Comparison of ENCODE assay signal across 8 cellular contexts in genomic region chr1:153633747-153634665, GRCh38. TPM values are rescaled to one million over a fixed set of nuclear protein-coding genes. Genes with fewer than 3 reads are reported as not detected.
DNase-seq lines count a peak whose midpoint lies in the region; ATAC-seq, FAIRE-seq and TF ChIP-seq lines count a peak whose summit lies in the region.

Gene CHTOP, plus strand, starts transcription at chr1:153634066. Its CDS starts 2,523 bp downstream, at chr1:153636589.

- TF ChIP-seq CTCF in D721Med (IDR thresholded peaks at IDR 0.05; ENCODE audit: insufficient read depth, missing control alignments) (no peak), OCI-LY7 (conservative IDR thresholded peaks at IDR 0.05; ENCODE audit: low read length) (no peak), endothelial cell of umbilical vein (IDR thresholded peaks at IDR 0.05; ENCODE audit: extremely low read depth in 1 of 2, insufficient read depth in 1 of 2, low read depth in 1 of 2, low read length in 2 of 2) (no peak)

- H3K27me3 ChIP-seq in endothelial cell of umbilical vein (ENCODE audit: control insufficient read depth in 2 of 2, insufficient read depth in 2 of 2, low read length in 2 of 2): no peaks in the 10 kb centered on the region

- POLR2A ChIA-PET in OCI-LY7 (lab: Charles Lee) (interaction anchor here (0.6 to 2.1 kb wide), 19 partner anchors 10 to 1781 kb away, joined by 3 to 8 read pairs (median 5); partner anchors contain the start of genes INTS3 and JTB), endothelial cell of umbilical vein (lab: Charles Lee) (interaction anchor here (0.5 to 2.0 kb wide), 23 partner anchors 9 to 284 kb away, joined by 3 to 28 read pairs (median 5); partner anchors contain the start of genes ILF2, S100A14, S100A16 and S100A6)

- H3K9me2 ChIP-seq in OCI-LY7 (ENCODE audit: insufficient read depth, low read length): no peaks in the 10 kb centered on the region

- H3K4me2 ChIP-seq in OCI-LY7 (ENCODE audit: low read length): peak within 1 kb of the TSS; percentile 61
- H3K4me2 ChIP-seq in endothelial cell of umbilical vein (ENCODE audit: insufficient read depth, low read length): peak within 1 kb of the TSS; percentile 85

- intact Hi-C loops in OCI-LY7 (cut with micrococcal nuclease; ENCODE audit: unreplicated experiment): loop anchor here (2.0 kb wide), 3 partner anchors 25 to 37 kb away; partner anchors contain the start of genes ILF2 and SNAPIN
- intact Hi-C loops in endothelial cell of umbilical vein (cut with micrococcal nuclease): loop anchor here (1.0 to 5.0 kb wide), 6 partner anchors 25 to 123 kb away; partner anchors contain the start of genes ILF2 and SNAPIN

- no peak for FAIRE-seq in D721Med (lab: Jason Lieb, UNC)
- peak; percentile 99 for FAIRE-seq in endothelial cell of umbilical vein (lab: Jason Lieb, UNC)

- dilution Hi-C loops in endothelial cell of umbilical vein (cut with MboI; ENCODE audit: extremely low pct_ligation_motif_present, low sequenced_read_pairs): no loop called here

- no peaks in the 10 kb centered on the region for H4K20me1 ChIP-seq in OCI-LY7 (ENCODE audit: insufficient read depth, low read length)
- no peaks in the 10 kb centered on the region for H4K20me1 ChIP-seq in endothelial cell of umbilical vein (replicated peaks; ENCODE audit: control insufficient read depth, extremely low read depth, insufficient read depth, low read length)

- H3K27ac ChIP-seq in OCI-LY7 (ENCODE audit: low read depth, low read length, poor library complexity, severe bottlenecking) (peak within 1 kb of the TSS; percentile 97), endothelial cell of umbilical vein (ENCODE audit: insufficient read depth, low read depth, low read length) (peak within 1 kb of the TSS; percentile 94)

- peak; percentile 78 for TF ChIP-seq POLR2A in endothelial cell of umbilical vein (IDR thresholded peaks at IDR 0.05; ENCODE audit: low read depth, low read length)

- H3K9ac ChIP-seq in endothelial cell of umbilical vein (replicated peaks; ENCODE audit: extremely low read depth, insufficient read depth, low read length): peak within 1 kb of the TSS; percentile 100

- peaks cover 34% of the 10 kb centered on the region for H3K36me3 ChIP-seq in OCI-LY7 (ENCODE audit: insufficient read depth, low read length)
- H3K36me3 ChIP-seq in endothelial cell of umbilical vein (ENCODE audit: control insufficient read depth in 2 of 2, extremely low read depth in 1 of 2, insufficient read depth in 2 of 2, low read length in 2 of 2): peaks cover 10 to 16% of the 10 kb centered on the region in 2 experiments

- H3K4me3 ChIP-seq in OCI-LY7 (ENCODE audit: low read depth, low read length, poor library complexity, severe bottlenecking) (peak within 1 kb of the TSS; percentile 83), endothelial cell of umbilical vein (replicated peaks in 1 of 3; ENCODE audit: insufficient read depth in 1 of 3, low read depth in 1 of 3, low read length in 3 of 3) (peak within 1 kb of the TSS; percentile 65 to 96 (median 93))

- H3K9me1 ChIP-seq in endothelial cell of umbilical vein (replicated peaks; ENCODE audit: control insufficient read depth, extremely low read depth, insufficient read depth, low read length): no peaks in the 10 kb centered on the region

- CTCF ChIA-PET in OCI-LY7 (lab: Charles Lee; ENCODE audit: unreplicated experiment): interaction anchor here (0.6 to 1.4 kb wide), 5 partner anchors 25 to 1902 kb away, joined by 3 to 4 read pairs (median 3); no protein-coding TSS in a partner anchor
- CTCF ChIA-PET in endothelial cell of umbilical vein (lab: Charles Lee): interaction anchor here (0.9 to 2.5 kb wide), 15 partner anchors 9 to 123 kb away, joined by 3 to 29 read pairs (median 5); partner anchors contain the start of gene ILF2

- DNase-seq in D721Med (ENCODE audit: insufficient read length, low spot score) (peak; percentile 100), HuH-7.5 (ENCODE audit: low spot score) (peak; percentile 93), OCI-LY7 (ENCODE audit: low spot score) (peak; percentile 99), activated T-cell treated with anti-CD3 and anti-CD28 coated beads for 1 hour (ENCODE audit: low read depth) (peak; percentile 96), endothelial cell of umbilical vein (ENCODE audit: low read depth, low spot score) (peak; percentile 100), midbrain (lab: John Stamatoyannopoulos, UW) (peak; percentile 100)
- DNase-seq in stimulated activated CD8-positive, alpha-beta memory T cell treated with anti-CD3 and anti-CD28 coated beads, Interleukin-2, amount 100 ng/mL, for 1 hour (ENCODE audit: low read depth in 2 of 2): peak; percentile 92 to 94

- peaks cover 16% of the 10 kb centered on the region for H3K4me1 ChIP-seq in OCI-LY7 (ENCODE audit: insufficient read depth, low read length, poor library complexity, severe bottlenecking)
- peaks cover 11% of the 10 kb centered on the region for H3K4me1 ChIP-seq in endothelial cell of umbilical vein (ENCODE audit: control insufficient read depth, extremely low read depth, insufficient read depth, low read length)

- BruUV-seq in OCI-LY7 (replicated peaks; lab: Mats Ljungman, UMichigan) (TSS peak; percentile 87), endothelial cell of umbilical vein (replicated peaks; lab: Mats Ljungman, UMichigan) (TSS peak; percentile 86)

- H2AFZ ChIP-seq in OCI-LY7 (ENCODE audit: low read length) (no peak within 1 kb of the TSS; the same call in 1 of the 2 replicates), endothelial cell of umbilical vein (ENCODE audit: low read depth, low read length) (peak within 1 kb of the TSS; percentile 64)

- H3K9me3 ChIP-seq in OCI-LY7 (ENCODE audit: low read length) (no peaks in the 10 kb centered on the region), endothelial cell of umbilical vein (replicated peaks; ENCODE audit: control insufficient read depth, insufficient read depth, low read length) (no peaks in the 10 kb centered on the region)

- ATAC-seq in GM21526 (IDR thresholded peaks at IDR 0.05; ENCODE audit: low FRiP score, unreplicated experiment): peak; percentile 76

- H3K79me2 ChIP-seq in OCI-LY7 (ENCODE audit: insufficient read depth, low read depth, low read length) (peaks cover 29% of the 10 kb centered on the region), endothelial cell of umbilical vein (ENCODE audit: control insufficient read depth, insufficient read depth, low read length) (peaks cover 38% of the 10 kb centered on the region)

TF ChIP-seq in endothelial cell of umbilical vein, 7 proteins besides CTCF, POLR2A, EP300 and RAD21:
- TF ChIP-seq MYC (IDR thresholded peaks at IDR 0.05; ENCODE audit: low read depth, low read length) (no peak), FOS (IDR thresholded peaks at IDR 0.05; ENCODE audit: borderline replicate concordance, insufficient read depth, low read length) (no peak), POLR2AphosphoS5 (IDR thresholded peaks at IDR 0.05; ENCODE audit: insufficient read depth, low read depth, low read length) (peak; percentile 92)

RNA-seq across cellular contexts. Expression of gene CHTOP, which starts in this region (rescaled TPM):
- total RNA-seq in OCI-LY7 (2014; rRNA removed; shearing (Covaris generic)): 70.9 and 85.3 TPM in 2 replicates
- total RNA-seq in OCI-LY7 (2022) (106 and 107 TPM in 2 replicates), endothelial cell of umbilical vein (72.1 and 74.4 TPM in 2 replicates)
- polyA plus RNA-seq in endothelial cell of umbilical vein: 47.1 and 62.0 TPM in 2 replicates
- 50.2 and 51.0 TPM in 2 replicates for polyA plus RNA-seq in endothelial cell of umbilical vein (2011; cell fraction: cytosol; rRNA removed)
- polyA plus RNA-seq in endothelial cell of umbilical vein (2011; cell fraction: nucleus; rRNA removed): 106 and 115 TPM in 2 replicates
- 42.7 and 46.6 TPM in 2 replicates for polyA plus RNA-seq in endothelial cell of umbilical vein (2012)
- 45.3 and 54.6 TPM in 2 replicates for polyA minus RNA-seq in endothelial cell of umbilical vein
- 38.8 TPM for polyA minus RNA-seq in endothelial cell of umbilical vein (2011; cell fraction: cytosol; rRNA and poly(A)+ RNA removed)
- polyA minus RNA-seq in endothelial cell of umbilical vein (2011; cell fraction: nucleus; rRNA and poly(A)+ RNA removed): 107 and 134 TPM in 2 replicates

Comparison
In these comparisons a context has a peak if more than half of its experiments do, and no peak if none do; other contexts are left out.
1. Peak in every context shown above with its lines: DNase-seq, ATAC-seq, H3K4me3 ChIP-seq and H3K27ac ChIP-seq.